In genomic region chr3:127547761-127548605, GRCh38 we compare ENCODE assay signal across 1 cellular context.
TF ChIP-seq lines count a peak whose summit lies in the region.

No MANE protein-coding gene starts in this region.

TF ChIP-seq in SK-N-SH, 30 proteins besides CTCF, POLR2A, EP300 and RAD21 (continued from another document):
- TF ChIP-seq MAX (IDR thresholded peaks at IDR 0.05; ENCODE audit: low read depth) (0 out of 2 replicates have a peak, but pooled peaks have one; percentile 26), EZH2phosphoT487 (IDR thresholded peaks at IDR 0.05; ENCODE audit: borderline replicate concordance, low read depth) (no peak), CHD2 (IDR thresholded peaks at IDR 0.05; ENCODE audit: low read length, partially characterized antibody) (no peak), MXI1 (IDR thresholded peaks at IDR 0.05; ENCODE audit: low read depth, low read length) (no peak), JUND (IDR thresholded peaks at IDR 0.05) (no peak), SMC3 (IDR thresholded peaks at IDR 0.05; ENCODE audit: low read depth, low read length) (peak; percentile 36; the same call in 1 of the 2 replicates), YY1 (IDR thresholded peaks at IDR 0.05; ENCODE audit: low read depth) (peak; percentile 69), RXRA (IDR thresholded peaks at IDR 0.05; ENCODE audit: borderline replicate concordance, low read depth) (no peak), NRF1 (IDR thresholded peaks at IDR 0.05; ENCODE audit: low read depth, low read length) (no peak), FOSL2 (IDR thresholded peaks at IDR 0.05; ENCODE audit: borderline replicate concordance, low read depth) (no peak), MEF2A (IDR thresholded peaks at IDR 0.05; ENCODE audit: borderline replicate concordance, low read depth) (no peak), RCOR1 (IDR thresholded peaks at IDR 0.05; ENCODE audit: low read length) (peak; percentile 37; the same call in 1 of the 2 replicates), GATA2 (CRISPR knock-in tag; IDR thresholded peaks at IDR 0.05) (no peak), POLR2AphosphoS5 (IDR thresholded peaks at IDR 0.05; ENCODE audit: low read depth, low read length) (no peak), TEAD4 (IDR thresholded peaks at IDR 0.05; ENCODE audit: borderline replicate concordance, insufficient read depth) (no peak), FOXJ3 (CRISPR knock-in tag; IDR thresholded peaks at IDR 0.05) (no peak), SIN3A (IDR thresholded peaks at IDR 0.05; ENCODE audit: borderline replicate concordance, low read depth, low read length) (no peak), USF1 (IDR thresholded peaks at IDR 0.05; ENCODE audit: borderline replicate concordance, low read depth) (no peak)
- TF ChIP-seq, protein P1, sequence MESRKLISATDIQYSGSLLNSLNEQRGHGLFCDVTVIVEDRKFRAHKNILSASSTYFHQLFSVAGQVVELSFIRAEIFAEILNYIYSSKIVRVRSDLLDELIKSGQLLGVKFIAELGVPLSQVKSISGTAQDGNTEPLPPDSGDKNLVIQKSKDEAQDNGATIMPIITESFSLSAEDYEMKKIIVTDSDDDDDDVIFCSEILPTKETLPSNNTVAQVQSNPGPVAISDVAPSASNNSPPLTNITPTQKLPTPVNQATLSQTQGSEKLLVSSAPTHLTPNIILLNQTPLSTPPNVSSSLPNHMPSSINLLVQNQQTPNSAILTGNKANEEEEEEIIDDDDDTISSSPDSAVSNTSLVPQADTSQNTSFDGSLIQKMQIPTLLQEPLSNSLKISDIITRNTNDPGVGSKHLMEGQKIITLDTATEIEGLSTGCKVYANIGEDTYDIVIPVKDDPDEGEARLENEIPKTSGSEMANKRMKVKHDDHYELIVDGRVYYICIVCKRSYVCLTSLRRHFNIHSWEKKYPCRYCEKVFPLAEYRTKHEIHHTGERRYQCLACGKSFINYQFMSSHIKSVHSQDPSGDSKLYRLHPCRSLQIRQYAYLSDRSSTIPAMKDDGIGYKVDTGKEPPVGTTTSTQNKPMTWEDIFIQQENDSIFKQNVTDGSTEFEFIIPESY (IDR thresholded peaks at IDR 0.05; ENCODE audit: borderline replicate concordance, low read depth): no peak
- TF ChIP-seq, protein P2, sequence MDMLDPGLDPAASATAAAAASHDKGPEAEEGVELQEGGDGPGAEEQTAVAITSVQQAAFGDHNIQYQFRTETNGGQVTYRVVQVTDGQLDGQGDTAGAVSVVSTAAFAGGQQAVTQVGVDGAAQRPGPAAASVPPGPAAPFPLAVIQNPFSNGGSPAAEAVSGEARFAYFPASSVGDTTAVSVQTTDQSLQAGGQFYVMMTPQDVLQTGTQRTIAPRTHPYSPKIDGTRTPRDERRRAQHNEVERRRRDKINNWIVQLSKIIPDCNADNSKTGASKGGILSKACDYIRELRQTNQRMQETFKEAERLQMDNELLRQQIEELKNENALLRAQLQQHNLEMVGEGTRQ (IDR thresholded peaks at IDR 0.05; ENCODE audit: borderline replicate concordance, low read depth, low read length): no peak
- TF ChIP-seq, protein P3, sequence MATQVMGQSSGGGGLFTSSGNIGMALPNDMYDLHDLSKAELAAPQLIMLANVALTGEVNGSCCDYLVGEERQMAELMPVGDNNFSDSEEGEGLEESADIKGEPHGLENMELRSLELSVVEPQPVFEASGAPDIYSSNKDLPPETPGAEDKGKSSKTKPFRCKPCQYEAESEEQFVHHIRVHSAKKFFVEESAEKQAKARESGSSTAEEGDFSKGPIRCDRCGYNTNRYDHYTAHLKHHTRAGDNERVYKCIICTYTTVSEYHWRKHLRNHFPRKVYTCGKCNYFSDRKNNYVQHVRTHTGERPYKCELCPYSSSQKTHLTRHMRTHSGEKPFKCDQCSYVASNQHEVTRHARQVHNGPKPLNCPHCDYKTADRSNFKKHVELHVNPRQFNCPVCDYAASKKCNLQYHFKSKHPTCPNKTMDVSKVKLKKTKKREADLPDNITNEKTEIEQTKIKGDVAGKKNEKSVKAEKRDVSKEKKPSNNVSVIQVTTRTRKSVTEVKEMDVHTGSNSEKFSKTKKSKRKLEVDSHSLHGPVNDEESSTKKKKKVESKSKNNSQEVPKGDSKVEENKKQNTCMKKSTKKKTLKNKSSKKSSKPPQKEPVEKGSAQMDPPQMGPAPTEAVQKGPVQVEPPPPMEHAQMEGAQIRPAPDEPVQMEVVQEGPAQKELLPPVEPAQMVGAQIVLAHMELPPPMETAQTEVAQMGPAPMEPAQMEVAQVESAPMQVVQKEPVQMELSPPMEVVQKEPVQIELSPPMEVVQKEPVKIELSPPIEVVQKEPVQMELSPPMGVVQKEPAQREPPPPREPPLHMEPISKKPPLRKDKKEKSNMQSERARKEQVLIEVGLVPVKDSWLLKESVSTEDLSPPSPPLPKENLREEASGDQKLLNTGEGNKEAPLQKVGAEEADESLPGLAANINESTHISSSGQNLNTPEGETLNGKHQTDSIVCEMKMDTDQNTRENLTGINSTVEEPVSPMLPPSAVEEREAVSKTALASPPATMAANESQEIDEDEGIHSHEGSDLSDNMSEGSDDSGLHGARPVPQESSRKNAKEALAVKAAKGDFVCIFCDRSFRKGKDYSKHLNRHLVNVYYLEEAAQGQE (IDR thresholded peaks at IDR 0.05; ENCODE audit: low read depth, low read length): no peak
- TF ChIP-seq, protein P4, sequence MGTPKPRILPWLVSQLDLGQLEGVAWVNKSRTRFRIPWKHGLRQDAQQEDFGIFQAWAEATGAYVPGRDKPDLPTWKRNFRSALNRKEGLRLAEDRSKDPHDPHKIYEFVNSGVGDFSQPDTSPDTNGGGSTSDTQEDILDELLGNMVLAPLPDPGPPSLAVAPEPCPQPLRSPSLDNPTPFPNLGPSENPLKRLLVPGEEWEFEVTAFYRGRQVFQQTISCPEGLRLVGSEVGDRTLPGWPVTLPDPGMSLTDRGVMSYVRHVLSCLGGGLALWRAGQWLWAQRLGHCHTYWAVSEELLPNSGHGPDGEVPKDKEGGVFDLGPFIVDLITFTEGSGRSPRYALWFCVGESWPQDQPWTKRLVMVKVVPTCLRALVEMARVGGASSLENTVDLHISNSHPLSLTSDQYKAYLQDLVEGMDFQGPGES (IDR thresholded peaks at IDR 0.05; ENCODE audit: low read depth, low read length): no peak
